ENCODE assay signal across 1 cellular context in the genomic region with DNA sequence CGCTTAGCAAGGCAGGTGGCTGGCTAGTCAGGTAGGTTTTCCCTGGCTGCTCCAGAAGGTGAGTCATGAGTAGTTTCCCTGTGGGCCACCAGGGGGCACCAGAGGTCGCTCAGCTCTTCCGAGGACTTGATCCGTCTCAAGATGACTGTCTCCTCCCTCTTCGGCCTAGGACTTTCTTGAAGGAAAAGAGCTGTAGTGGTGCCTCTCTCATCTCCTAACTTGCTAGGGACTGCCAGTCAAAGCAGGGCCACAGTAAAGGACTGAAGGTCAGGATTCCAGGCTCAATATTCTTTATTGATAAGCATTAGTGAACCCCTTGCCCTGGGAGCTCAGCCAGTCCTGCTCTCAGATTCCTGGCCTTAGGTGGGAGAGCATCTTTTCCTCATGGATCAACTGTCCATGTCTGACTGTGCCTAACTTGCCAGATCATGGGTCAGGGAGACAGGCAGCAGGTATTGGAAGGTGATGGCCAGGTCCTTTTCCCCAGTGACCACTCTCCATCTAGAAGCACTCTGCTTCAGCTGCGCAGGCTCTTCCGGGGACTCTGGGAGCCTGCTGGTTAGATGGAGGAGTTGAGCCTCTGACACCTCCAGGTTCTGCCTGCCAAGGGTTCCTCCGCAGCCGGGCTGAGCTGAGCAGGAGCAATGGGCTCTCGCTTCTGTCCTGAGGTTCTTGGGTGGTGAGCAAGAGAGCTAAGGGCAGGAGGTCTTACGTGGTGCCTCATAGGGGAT.
TF ChIP-seq lines count a peak whose summit lies in the region.

No MANE protein-coding gene starts in this region.

TF ChIP-seq in HepG2, 621 proteins besides CTCF, POLR2A, EP300 and RAD21:
- TF ChIP-seq SMC3 (IDR thresholded peaks at IDR 0.05; ENCODE audit: low read length) (peak; percentile 44; the same call in 1 of the 2 replicates), KDM5B (CRISPR knock-in tag; IDR thresholded peaks at IDR 0.05; ENCODE audit: borderline replicate concordance) (0 out of 2 replicates have a peak, but pooled peaks have one; percentile 22), ARNT2 (CRISPR knock-in tag; IDR thresholded peaks at IDR 0.05; ENCODE audit: low read depth) (0 out of 2 replicates have a peak, but pooled peaks have one; percentile 44), ZNF652 (CRISPR knock-in tag; IDR thresholded peaks at IDR 0.05; ENCODE audit: borderline replicate concordance, low read depth) (peak; percentile 19; the same call in 1 of the 2 replicates), TEAD3 (CRISPR knock-in tag; optimal IDR thresholded peaks at IDR 0.05; ENCODE audit: borderline replicate concordance) (peak; percentile 15), NR2F2 (IDR thresholded peaks at IDR 0.05; ENCODE audit: borderline replicate concordance, low read depth) (no peak), JUND (CRISPR knock-in tag; IDR thresholded peaks at IDR 0.05) (no peak), ZNF577 (CRISPR knock-in tag; IDR thresholded peaks at IDR 0.05; ENCODE audit: borderline replicate concordance, low read depth) (no peak), HIVEP1 (CRISPR knock-in tag; IDR thresholded peaks at IDR 0.05) (0 out of 2 replicates have a peak, but pooled peaks have one; percentile 32), FOSL2 (CRISPR knock-in tag; IDR thresholded peaks at IDR 0.05) (peak; percentile 90), SOX5 (CRISPR knock-in tag; IDR thresholded peaks at IDR 0.05; ENCODE audit: borderline replicate concordance) (0 out of 2 replicates have a peak, but pooled peaks have one; percentile 9), U2AF2 (IDR thresholded peaks at IDR 0.05; ENCODE audit: low read depth, low read length) (no peak), STAG1 (CRISPR knock-in tag; IDR thresholded peaks at IDR 0.05) (peak; percentile 69)
- TF ChIP-seq, protein P1, sequence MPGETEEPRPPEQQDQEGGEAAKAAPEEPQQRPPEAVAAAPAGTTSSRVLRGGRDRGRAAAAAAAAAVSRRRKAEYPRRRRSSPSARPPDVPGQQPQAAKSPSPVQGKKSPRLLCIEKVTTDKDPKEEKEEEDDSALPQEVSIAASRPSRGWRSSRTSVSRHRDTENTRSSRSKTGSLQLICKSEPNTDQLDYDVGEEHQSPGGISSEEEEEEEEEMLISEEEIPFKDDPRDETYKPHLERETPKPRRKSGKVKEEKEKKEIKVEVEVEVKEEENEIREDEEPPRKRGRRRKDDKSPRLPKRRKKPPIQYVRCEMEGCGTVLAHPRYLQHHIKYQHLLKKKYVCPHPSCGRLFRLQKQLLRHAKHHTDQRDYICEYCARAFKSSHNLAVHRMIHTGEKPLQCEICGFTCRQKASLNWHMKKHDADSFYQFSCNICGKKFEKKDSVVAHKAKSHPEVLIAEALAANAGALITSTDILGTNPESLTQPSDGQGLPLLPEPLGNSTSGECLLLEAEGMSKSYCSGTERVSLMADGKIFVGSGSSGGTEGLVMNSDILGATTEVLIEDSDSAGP (CRISPR knock-in tag; IDR thresholded peaks at IDR 0.05; ENCODE audit: borderline replicate concordance) = no peak
- TF ChIP-seq, protein P2, sequence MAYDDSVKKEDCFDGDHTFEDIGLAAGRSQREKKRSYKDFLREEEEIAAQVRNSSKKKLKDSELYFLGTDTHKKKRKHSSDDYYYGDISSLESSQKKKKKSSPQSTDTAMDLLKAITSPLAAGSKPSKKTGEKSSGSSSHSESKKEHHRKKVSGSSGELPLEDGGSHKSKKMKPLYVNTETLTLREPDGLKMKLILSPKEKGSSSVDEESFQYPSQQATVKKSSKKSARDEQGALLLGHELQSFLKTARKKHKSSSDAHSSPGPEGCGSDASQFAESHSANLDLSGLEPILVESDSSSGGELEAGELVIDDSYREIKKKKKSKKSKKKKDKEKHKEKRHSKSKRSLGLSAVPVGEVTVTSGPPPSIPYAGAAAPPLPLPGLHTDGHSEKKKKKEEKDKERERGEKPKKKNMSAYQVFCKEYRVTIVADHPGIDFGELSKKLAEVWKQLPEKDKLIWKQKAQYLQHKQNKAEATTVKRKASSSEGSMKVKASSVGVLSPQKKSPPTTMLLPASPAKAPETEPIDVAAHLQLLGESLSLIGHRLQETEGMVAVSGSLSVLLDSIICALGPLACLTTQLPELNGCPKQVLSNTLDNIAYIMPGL (CRISPR knock-in tag; IDR thresholded peaks at IDR 0.05; ENCODE audit: borderline replicate concordance in 1 of 2, low read depth in 1 of 2) = 0 out of 4 replicates have a peak, but pooled peaks of 1 of the 2 experiments have one; percentile 35
